ENCODE assay signal across 10 cellular contexts in the genomic region with DNA sequence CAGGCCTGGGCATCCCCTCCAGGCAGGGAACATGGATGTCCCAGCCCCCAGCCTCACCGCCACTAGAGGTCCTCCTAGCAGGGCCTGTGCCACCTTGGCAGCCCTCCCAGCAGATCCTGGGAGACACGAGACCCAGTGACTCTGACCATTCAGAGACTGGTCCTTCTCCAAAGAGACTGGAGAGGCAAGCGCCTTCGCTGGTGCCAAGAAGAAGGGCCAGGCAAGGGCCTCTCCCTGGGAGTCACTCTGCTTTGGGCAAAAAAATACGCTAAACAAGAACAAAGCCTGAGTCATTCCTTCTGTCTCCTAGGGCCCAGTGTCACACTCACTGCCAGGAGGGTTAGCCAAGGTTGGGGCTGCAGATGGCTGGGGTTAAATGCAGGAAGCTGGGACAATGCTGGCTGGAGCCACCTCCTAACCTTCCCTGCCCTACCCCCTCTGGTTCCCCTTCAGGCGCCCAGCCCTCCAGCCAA. TPM values are rescaled to one million over a fixed set of nuclear protein-coding genes. Genes with fewer than 3 reads are reported as not detected.
A peak's percentile ranks its signal among the peaks of the same experiment; 100 is the strongest.
DNase-seq lines count a peak whose midpoint lies in the region; ATAC-seq and TF ChIP-seq lines count a peak whose summit lies in the region.
"Had no signal": no experiment of that assay in that cellular context is flagged by ENCODE, and none has a peak within 500 bp of the region (broad histone marks: within the 10 kb centered on the region; RNA-seq: fewer than 3 reads in every experiment).

No MANE protein-coding gene starts in this region.

- no peaks in the 10 kb centered on the region for H3K36me3 ChIP-seq in IMR-90 (ENCODE audit: control insufficient read depth, insufficient read depth, low read length)
- no peaks in the 10 kb centered on the region for H3K36me3 ChIP-seq in lower lobe of right lung

- no peak overlapping the region for H3K23ac ChIP-seq in IMR-90 (ENCODE audit: low read depth, low read length)

- no TSS peak for BruUV-seq in IMR-90 (replicated peaks; lab: Mats Ljungman, UMichigan)

- no peak overlapping the region for H2AK5ac ChIP-seq in IMR-90 (ENCODE audit: low read depth, low read length)

- H3K9me3 ChIP-seq in IMR-90 (ENCODE audit: control insufficient read depth, insufficient read depth, low read length) (no peaks in the 10 kb centered on the region), lower lobe of right lung (no peaks in the 10 kb centered on the region)

- H3K27ac ChIP-seq in C4-2B (no peak overlapping the region), IMR-90 (ENCODE audit: insufficient read depth, low read length) (no peak overlapping the region), lower lobe of right lung (no peak overlapping the region)

- no peak for TF ChIP-seq POLR2A in IMR-90 (IDR thresholded peaks at IDR 0.05; ENCODE audit: low read depth, low read length)

- no peak overlapping the region for H4K8ac ChIP-seq in IMR-90 (ENCODE audit: low read depth in 2 of 2, low read length in 2 of 2)

- POLR2A ChIA-PET in IMR-90 (lab: Charles Lee; ENCODE audit: unreplicated experiment) = no interaction called here

- H2AFZ ChIP-seq in IMR-90 (replicated peaks; ENCODE audit: low read length, poor library complexity) = peak overlapping the region; percentile 37

- H3K18ac ChIP-seq in IMR-90 (ENCODE audit: low read depth, low read length) = no peak overlapping the region

- H4K20me1 ChIP-seq in IMR-90 (ENCODE audit: insufficient read depth, low read length) = no peaks in the 10 kb centered on the region

- CTCF ChIA-PET in IMR-90 (lab: Yijun Ruan, JAX) = no interaction called here

- no peaks in the 10 kb centered on the region for H3K36me3 Mint-ChIP-seq in stimulated activated naive B cell treated with anti-CD40 and anti-IgM and Interleukin-4, amounts not matched to agents 10 μg/mL and 1 μg/mL and 100 μg/mL, for 72 hours
- H3K36me3 Mint-ChIP-seq: activated naive CD8-positive, alpha-beta T cell; mesothelial cell of epicardium had no signal

- H3K4me3 Mint-ChIP-seq in stimulated activated naive B cell treated with anti-CD40 and anti-IgM and Interleukin-4, amounts not matched to agents 10 μg/mL and 1 μg/mL and 100 μg/mL, for 72 hours = no peak overlapping the region
- H3K4me3 Mint-ChIP-seq: activated naive CD8-positive, alpha-beta T cell; mesothelial cell of epicardium had no signal

- in situ Hi-C loops in IMR-90 (cut with MboI; ENCODE audit: low sequenced_read_pairs) = no loop called here

- no peak overlapping the region for H2AK9ac ChIP-seq in IMR-90 (replicated peaks; ENCODE audit: low read depth, low read length, poor library complexity)

- H2BK15ac ChIP-seq in IMR-90 (ENCODE audit: low read depth, low read length) = no peak overlapping the region

- H3K4ac ChIP-seq in IMR-90 (ENCODE audit: low read depth, low read length) = no peak overlapping the region

- WGBS in IMR-90 (ENCODE audit: extremely low coverage in 2 of 2, insufficient read length in 1 of 2), 2 experiments = 100% methylated on average over 1 of the region's 6 CpGs; no CpG with 5 or more reads in 1 of the 2 experiments

- no peaks in the 10 kb centered on the region for H3K4me1 Mint-ChIP-seq in stimulated activated naive B cell treated with anti-CD40 and anti-IgM and Interleukin-4, amounts not matched to agents 10 μg/mL and 1 μg/mL and 100 μg/mL, for 72 hours
- H3K4me1 Mint-ChIP-seq: mesothelial cell of epicardium had no signal

- no peak overlapping the region for H3K9ac ChIP-seq in IMR-90 (ENCODE audit: low read depth, low read length)

- no peak overlapping the region for H3K4me2 ChIP-seq in IMR-90 (ENCODE audit: low read depth, low read length)

- no peaks in the 10 kb centered on the region for H3K79me1 ChIP-seq in IMR-90 (ENCODE audit: low read depth in 1 of 2, low read length in 2 of 2)

- TF ChIP-seq CTCF in C4-2B (conservative IDR thresholded peaks at IDR 0.05) = peak; percentile 35
- no peak for TF ChIP-seq CTCF in IMR-90 (conservative IDR thresholded peaks at IDR 0.05; ENCODE audit: low read depth, low read length)
- no peak for TF ChIP-seq CTCF in lower lobe of right lung (IDR thresholded peaks at IDR 0.05)

- no peak overlapping the region for H2BK120ac ChIP-seq in IMR-90 (ENCODE audit: low read depth, low read length)

- H3K56ac ChIP-seq in IMR-90 (ENCODE audit: extremely low read depth, insufficient read depth, low read length) = no peak overlapping the region

- ATAC-seq in IMR-90 (ENCODE audit: low read depth) (no peak), lower lobe of right lung (peak; percentile 59 to 61), HG02588 (IDR thresholded peaks at IDR 0.05; ENCODE audit: unreplicated experiment) (no peak), GM21825 (IDR thresholded peaks at IDR 0.05; ENCODE audit: unreplicated experiment) (no peak)
- ATAC-seq in stimulated activated naive B cell treated with anti-CD40 and anti-IgM and Interleukin-4, amounts not matched to agents 10 μg/mL and 1 μg/mL and 100 μg/mL, for 72 hours (replicated peaks) = no peak

- H3K4me1 ChIP-seq in IMR-90 (ENCODE audit: control insufficient read depth, insufficient read depth, low read length) (no peaks in the 10 kb centered on the region), lower lobe of right lung (no peaks in the 10 kb centered on the region)

- H3K4me3 ChIP-seq in IMR-90 (ENCODE audit: insufficient read depth, low read depth, low read length) = no peak overlapping the region
- H3K4me3 ChIP-seq in lower lobe of right lung = no peak overlapping the region

- peaks cover 3% of the 10 kb centered on the region; the same call in 1 of the 2 replicates for H3K27me3 ChIP-seq in IMR-90 (ENCODE audit: control insufficient read depth, insufficient read depth, low read length)
- H3K27me3 ChIP-seq in lower lobe of right lung (ENCODE audit: low read depth) = no peaks in the 10 kb centered on the region

- dilution Hi-C loops in IMR-90 (cut with HindIII; ENCODE audit: low sequenced_read_pairs, unreplicated experiment) = no loop called here

- H3K27me3 Mint-ChIP-seq in stimulated activated naive B cell treated with anti-CD40 and anti-IgM and Interleukin-4, amounts not matched to agents 10 μg/mL and 1 μg/mL and 100 μg/mL, for 72 hours = no peaks in the 10 kb centered on the region

- H3K9me1 ChIP-seq in IMR-90 (ENCODE audit: insufficient read depth, low read length) = no peaks in the 10 kb centered on the region

- TF ChIP-seq RAD21 in IMR-90 (IDR thresholded peaks at IDR 0.05; ENCODE audit: low read length) = no peak

- intact Hi-C loops in IMR-90 (cut with micrococcal nuclease) = no loop called here
- intact Hi-C loops in lower lobe of right lung (cut with DNase I) = no loop called here

- H4K91ac ChIP-seq in IMR-90 (ENCODE audit: insufficient read depth, low read depth, low read length) = no peak overlapping the region

- no peak overlapping the region for H3K27ac Mint-ChIP-seq in stimulated activated naive B cell treated with anti-CD40 and anti-IgM and Interleukin-4, amounts not matched to agents 10 μg/mL and 1 μg/mL and 100 μg/mL, for 72 hours
- H3K27ac Mint-ChIP-seq: activated naive CD8-positive, alpha-beta T cell; mesothelial cell of epicardium had no signal

- no peaks in the 10 kb centered on the region for H3K9me3 Mint-ChIP-seq in stimulated activated naive B cell treated with anti-CD40 and anti-IgM and Interleukin-4, amounts not matched to agents 10 μg/mL and 1 μg/mL and 100 μg/mL, for 72 hours
- H3K9me3 Mint-ChIP-seq: mesothelial cell of epicardium had no signal

- no peak overlapping the region for H4K5ac ChIP-seq in IMR-90 (ENCODE audit: low read depth, low read length)

- DNase-seq in IMR-90 = peak; percentile 7
- DNase-seq in cerebellum (ENCODE audit: low spot score) = peak; percentile 1
- DNase-seq in lower lobe of right lung = no peak
- DNase-seq in NCI-H1694 (lab: John Stamatoyannopoulos, UW) = no peak
- no peak for DNase-seq in stimulated activated naive B cell treated with anti-CD40 and anti-IgM and Interleukin-4, amounts not matched to agents 10 μg/mL and 1 μg/mL and 100 μg/mL, for 72 hours

- H2BK5ac ChIP-seq in IMR-90 (ENCODE audit: low read depth, low read length, poor library complexity, severe bottlenecking) = no peak overlapping the region

- no peak overlapping the region for H3K14ac ChIP-seq in IMR-90 (replicated peaks; ENCODE audit: low read depth, low read length)

- H2BK20ac ChIP-seq in IMR-90 (ENCODE audit: low read depth, low read length) = no peak overlapping the region

TF ChIP-seq in IMR-90, 13 proteins besides CTCF, POLR2A, EP300 and RAD21:
- TF ChIP-seq FOS (IDR thresholded peaks at IDR 0.05; ENCODE audit: low read depth, low read length) (no peak), MAFK (IDR thresholded peaks at IDR 0.05; ENCODE audit: low read depth, low read length) (no peak), MAZ (IDR thresholded peaks at IDR 0.05; ENCODE audit: borderline replicate concordance, low read depth, low read length) (no peak), CHD1 (IDR thresholded peaks at IDR 0.05; ENCODE audit: low read depth, low read length) (no peak), CEBPB (IDR thresholded peaks at IDR 0.05; ENCODE audit: low read depth, low read length) (no peak), RCOR1 (IDR thresholded peaks at IDR 0.05; ENCODE audit: insufficient replicate concordance, low read length) (no peak), BHLHE40 (IDR thresholded peaks at IDR 0.05; ENCODE audit: low read depth, low read length) (no peak), NFE2L2 (IDR thresholded peaks at IDR 0.05; ENCODE audit: low read depth, low read length) (no peak), RFX5 (IDR thresholded peaks at IDR 0.05; ENCODE audit: low read depth, low read length) (no peak)
- TF ChIP-seq, protein P1, sequence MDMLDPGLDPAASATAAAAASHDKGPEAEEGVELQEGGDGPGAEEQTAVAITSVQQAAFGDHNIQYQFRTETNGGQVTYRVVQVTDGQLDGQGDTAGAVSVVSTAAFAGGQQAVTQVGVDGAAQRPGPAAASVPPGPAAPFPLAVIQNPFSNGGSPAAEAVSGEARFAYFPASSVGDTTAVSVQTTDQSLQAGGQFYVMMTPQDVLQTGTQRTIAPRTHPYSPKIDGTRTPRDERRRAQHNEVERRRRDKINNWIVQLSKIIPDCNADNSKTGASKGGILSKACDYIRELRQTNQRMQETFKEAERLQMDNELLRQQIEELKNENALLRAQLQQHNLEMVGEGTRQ (IDR thresholded peaks at IDR 0.05; ENCODE audit: low read depth, low read length) = no peak

RNA-seq across cellular contexts. Expression of a gene that starts 35.3 kb away (rescaled TPM):
- total RNA-seq in IMR-90 (2012; rRNA removed) (not detected in 2 replicates), cerebellum (not detected), lower lobe of right lung (not detected)
- not detected in 2 replicates for polyA plus RNA-seq in IMR-90 (2012; rRNA removed)
- polyA plus RNA-seq in IMR-90 (2012; cell fraction: cytosol; rRNA removed) = not detected in 2 replicates
- not detected in 2 replicates for polyA plus RNA-seq in IMR-90 (2012; cell fraction: nucleus; rRNA removed; ENCODE audit: low replicate concordance)
- total RNA-seq: mesothelial cell of epicardium had no signal

Comparison
In these comparisons a context has a peak if more than half of its experiments do, and no peak if none do; other contexts are left out.
1. ATAC-seq: peak in lower lobe of right lung (2 of 2); none in IMR-90 (single experiment), HG02588 (single experiment), GM21825 (single experiment) and stimulated activated naive B cell treated with anti-CD40 and anti-IgM and Interleukin-4, amounts not matched to agents 10 μg/mL and 1 μg/mL and 100 μg/mL, for 72 hours (0 of 2).
2. DNase-seq: peak in IMR-90 (single experiment) and cerebellum (single experiment); none in lower lobe of right lung (single experiment), NCI-H1694 (single experiment) and stimulated activated naive B cell treated with anti-CD40 and anti-IgM and Interleukin-4, amounts not matched to agents 10 μg/mL and 1 μg/mL and 100 μg/mL, for 72 hours (single experiment).